ENCODE assay signal across 1 cellular context in the genomic region with DNA sequence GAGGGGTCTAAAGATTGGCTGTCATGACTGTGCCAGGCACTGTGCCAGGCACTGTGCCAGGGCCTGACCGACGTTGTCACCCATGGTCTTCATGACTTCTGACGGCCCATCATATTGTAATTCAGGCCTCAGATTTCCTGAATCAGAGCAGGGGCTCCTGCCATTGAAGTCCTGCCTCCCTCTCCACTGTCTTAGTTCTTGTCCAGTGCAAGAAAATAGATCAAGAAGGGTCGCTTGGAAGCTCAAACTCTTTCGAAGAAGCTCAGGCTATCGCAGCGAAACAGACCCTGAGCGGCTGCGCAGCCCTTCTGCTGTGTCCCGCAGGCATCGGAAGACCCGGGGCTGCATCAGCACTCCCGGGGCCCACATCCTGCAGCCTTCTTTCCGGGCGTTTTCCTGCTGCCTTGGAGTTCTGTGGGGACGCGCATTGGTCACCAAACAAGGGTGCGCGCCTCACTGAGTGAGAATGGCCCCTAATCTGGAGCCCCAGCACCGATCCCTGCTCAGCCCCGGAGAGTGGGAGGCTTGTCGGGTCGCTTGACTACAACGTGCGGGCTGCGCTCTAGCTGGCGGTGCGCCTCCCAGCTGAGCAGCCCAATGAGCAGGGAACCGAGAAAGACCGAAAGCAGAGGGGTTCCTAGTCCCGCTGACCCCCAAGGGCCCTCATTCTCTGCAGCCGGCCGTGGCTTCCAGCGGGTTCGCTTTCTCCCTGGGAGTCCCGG. TPM values are rescaled to one million over a fixed set of nuclear protein-coding genes. Genes with fewer than 3 reads are reported as not detected.
"Had no signal": no experiment of that assay in that cellular context is flagged by ENCODE, and none has a peak within 500 bp of the region (broad histone marks: within the 10 kb centered on the region; RNA-seq: fewer than 3 reads in every experiment).

No MANE protein-coding gene starts in this region.

RNA-seq across cellular contexts. Expression of gene LIMS4, which starts 49.6 kb away (rescaled TPM):
- total RNA-seq: suprapubic skin had no signal
